In genomic region chr15:98681061-98681460, GRCh38 we compare ENCODE assay signal across 14 cellular contexts.
DNase-seq lines count a peak whose midpoint lies in the region; ATAC-seq lines count a peak whose summit lies in the region.
"Had no signal": no experiment of that assay in that cellular context is flagged by ENCODE, and none has a peak within 500 bp of the region (broad histone marks: within the 10 kb centered on the region; RNA-seq: fewer than 3 reads in every experiment).

No MANE protein-coding gene starts in this region.

- no peak overlapping the region for H3K4me3 ChIP-seq in BLaER1
- H3K4me3 ChIP-seq in BLaER1 treated with 17β-estradiol and CSF1 and Interleukin-3, amounts not matched to agents 10 nM and 100 nM: no peak overlapping the region

- intact Hi-C loops in head of caudate nucleus (cut with DNase I): no loop called here

- H3K4me1 ChIP-seq in BLaER1: peaks cover 76% of the 10 kb centered on the region
- H3K4me1 ChIP-seq in BLaER1 treated with 17β-estradiol and CSF1 and Interleukin-3, amounts not matched to agents 10 nM and 100 nM: peaks cover 57 to 92% (median 79%) of the 10 kb centered on the region in 10 experiments

- H4K20me1 ChIP-seq in BLaER1: peaks cover 100% of the 10 kb centered on the region
- H4K20me1 ChIP-seq in BLaER1 treated with 17β-estradiol and CSF1 and Interleukin-3, amounts not matched to agents 10 nM and 100 nM: peaks cover 65 to 100% (median 99%) of the 10 kb centered on the region in 11 experiments

- no peaks in the 10 kb centered on the region for H3K27me3 ChIP-seq in BLaER1
- no peaks in the 10 kb centered on the region for H3K27me3 ChIP-seq in BLaER1 treated with 17β-estradiol and CSF1 and Interleukin-3, amounts not matched to agents 10 nM and 100 nM

- no peaks in the 10 kb centered on the region; the same call in 1 of the 2 replicates for H3K9me3 ChIP-seq in BLaER1
- H3K9me3 ChIP-seq in BLaER1 treated with 17β-estradiol and CSF1 and Interleukin-3, amounts not matched to agents 10 nM and 100 nM (replicated peaks in 1 of 11): peaks cover 0 to 17% (median 4%) of the 10 kb centered on the region in 11 experiments; a peak in 6 of 22 replicates

- peaks cover 44% of the 10 kb centered on the region for H3K36me3 ChIP-seq in BLaER1
- H3K36me3 ChIP-seq in BLaER1 treated with 17β-estradiol and CSF1 and Interleukin-3, amounts not matched to agents 10 nM and 100 nM: peaks cover 0 to 73% (median 45%) of the 10 kb centered on the region in 11 experiments; a peak in 17 of 22 replicates

- no peak for ATAC-seq in HG03571 (IDR thresholded peaks at IDR 0.05; ENCODE audit: unreplicated experiment)

- DNase-seq in head of caudate nucleus (peak in 34 of 42 donors; percentile 14 to 87 (median 54)), putamen (ENCODE audit: low spot score) (peak; percentile 65), NK-92 (lab: John Stamatoyannopoulos, UW; ENCODE audit: unreplicated experiment) (no peak)
- DNase-seq: CD4-positive, alpha-beta T cell; CD8-positive, alpha-beta memory T cell; DMS 273 treated with DMSO at 0.1 percent for 48 hours; DMS79; EL; GDM1; GOT3; HCEC 1CT had no signal

- H3K9ac ChIP-seq in BLaER1: no peak overlapping the region
- H3K9ac ChIP-seq in BLaER1 treated with 17β-estradiol and CSF1 and Interleukin-3, amounts not matched to agents 10 nM and 100 nM: no peak overlapping the region

- H3K27ac ChIP-seq in BLaER1: no peak overlapping the region
- peak overlapping the region in 3 of 11 experiments; percentile 81 to 89 (median 84); a peak in 6 of 22 replicates for H3K27ac ChIP-seq in BLaER1 treated with 17β-estradiol and CSF1 and Interleukin-3, amounts not matched to agents 10 nM and 100 nM

- H3K4me2 ChIP-seq in BLaER1: peak overlapping the region; percentile 4; the same call in 1 of the 2 replicates
- H3K4me2 ChIP-seq in BLaER1 treated with 17β-estradiol and CSF1 and Interleukin-3, amounts not matched to agents 10 nM and 100 nM: peak overlapping the region; percentile 56 to 84 (median 73)
